ENCODE assay signal across 11 cellular contexts in the genomic region with DNA sequence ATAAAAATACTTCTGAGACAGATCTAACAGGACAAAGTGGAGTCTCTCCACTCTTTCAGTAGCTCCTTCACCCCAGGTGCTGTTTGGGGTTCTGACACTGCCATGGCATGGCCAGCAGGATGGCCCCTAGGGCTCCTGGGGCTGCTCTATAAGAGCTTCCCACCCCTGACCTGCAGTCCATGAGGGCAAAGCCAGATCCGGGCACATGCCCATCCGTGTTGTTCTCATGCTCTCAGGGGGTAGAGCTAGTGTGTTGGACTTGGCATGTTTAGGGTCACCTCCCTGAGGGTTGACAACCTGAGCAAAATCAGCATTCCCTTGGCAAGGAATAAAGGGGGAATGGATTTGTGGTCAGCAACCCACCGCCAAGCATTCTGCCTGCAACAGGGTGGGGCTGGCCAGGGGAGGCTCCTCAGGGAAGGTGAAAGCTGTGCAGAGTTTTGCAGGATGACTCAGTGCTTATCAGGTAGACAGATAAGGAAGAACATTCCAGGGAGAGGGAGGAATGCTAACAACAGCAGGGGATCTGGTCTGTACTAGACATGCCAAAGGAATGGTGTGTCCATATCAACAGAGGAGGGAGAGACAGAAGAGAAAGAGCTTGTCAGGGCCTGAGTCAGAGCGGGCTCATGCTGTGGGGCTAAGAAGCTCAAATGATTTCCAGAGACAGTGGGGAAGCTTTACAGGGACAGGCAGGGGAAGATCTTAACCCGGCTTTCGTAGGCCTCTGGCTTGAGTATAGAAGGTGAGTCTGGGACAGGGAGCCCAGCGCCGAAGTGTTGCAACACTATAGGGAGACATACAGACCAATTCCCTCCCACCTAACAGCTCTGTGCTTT. TPM values are rescaled to one million over a fixed set of nuclear protein-coding genes. Genes with fewer than 3 reads are reported as not detected.
A peak's percentile ranks its signal among the peaks of the same experiment; 100 is the strongest.
DNase-seq lines count a peak whose midpoint lies in the region; ATAC-seq, FAIRE-seq and TF ChIP-seq lines count a peak whose summit lies in the region.
"Not testable (repeated sequence)": the region's sequence is repeated elsewhere in the genome, so short reads cannot be mapped to it uniquely, and the experiment has no call there.
"Had no signal": no experiment of that assay in that cellular context is flagged by ENCODE, and none has a peak within 500 bp of the region (broad histone marks: within the 10 kb centered on the region; RNA-seq: fewer than 3 reads in every experiment).

No MANE protein-coding gene starts in this region.

- H3K9me3 ChIP-seq in HUES64 (ENCODE audit: insufficient read depth, low read depth, low read length); lung (ENCODE audit: control insufficient read depth in 2 of 2, insufficient read depth in 1 of 2, low read length in 1 of 2); smooth muscle cell (replicated peaks; ENCODE audit: low read depth): not testable (repeated sequence)

- H3K9ac ChIP-seq in HUES64 (ENCODE audit: low read depth, low read length); smooth muscle cell (ENCODE audit: low read depth): not testable (repeated sequence)

- not testable (repeated sequence) for H2AFZ ChIP-seq in smooth muscle cell (ENCODE audit: low read depth)

- H3K4me2 ChIP-seq in smooth muscle cell, result not testable (repeated sequence)

- not testable (repeated sequence) for H3K4me3 ChIP-seq in HUES64 (ENCODE audit: low read length); choroid plexus epithelial cell (ENCODE audit: low read depth, low read length); lung; smooth muscle cell

- peak; percentile 30 for DNase-seq in AG08396 (ENCODE audit: low spot score)
- peak; percentile 1 for DNase-seq in GM19239 (ENCODE audit: insufficient read length, low spot score)
- peak; percentile 36 for DNase-seq in SW480 (ENCODE audit: low spot score)
- peak; percentile 81 for DNase-seq in choroid plexus epithelial cell (ENCODE audit: low read depth)
- peak; percentile 18 for DNase-seq in left cardiac atrium
- DNase-seq in lung (ENCODE audit: low spot score); smooth muscle cell (lab: John Stamatoyannopoulos, UW; ENCODE audit: unreplicated experiment): not testable (repeated sequence)

- not testable (repeated sequence) for H3K79me2 ChIP-seq in smooth muscle cell (ENCODE audit: low read depth)

- H4K20me1 ChIP-seq in smooth muscle cell (ENCODE audit: low read depth), result not testable (repeated sequence)

- not testable (repeated sequence) for H3K36me3 ChIP-seq in HUES64 (ENCODE audit: insufficient read depth, low read length); lung (ENCODE audit: control insufficient read depth in 2 of 2, insufficient read depth in 2 of 2, low read length in 2 of 2); smooth muscle cell (ENCODE audit: low read depth)

- H3K4me1 ChIP-seq in HUES64 (ENCODE audit: insufficient read depth, low read length); lung (ENCODE audit: control insufficient read depth in 2 of 2, insufficient read depth in 2 of 2, low read length in 2 of 2); smooth muscle cell (ENCODE audit: low read depth): not testable (repeated sequence)

- peak; percentile 20 to 89 for ATAC-seq in left cardiac atrium
- ATAC-seq in lung (ENCODE audit: insufficient read depth, low FRiP score), result peak; percentile 66

- 43% methylated on average over 6 of the region's 8 CpGs for WGBS in HUES64
- 90 to 92% methylated on average over 8 of the region's 8 CpGs for WGBS in lung, 2 donors
- WGBS in smooth muscle cell (ENCODE audit: low lambda C conversion rate), result 18% methylated on average over 8 of the region's 8 CpGs

- not testable (repeated sequence) for H3F3A ChIP-seq in smooth muscle cell (ENCODE audit: low read depth)

- intact Hi-C loops in left cardiac atrium (cut with DNase I), result not testable (repeated sequence)

- H3K27ac ChIP-seq in HUES64 (ENCODE audit: low read depth, low read length), result peak overlapping the region; percentile 61; the same call in 1 of the 2 replicates
- H3K27ac ChIP-seq in lung (ENCODE audit: low read depth in 1 of 2, low read length in 1 of 2), result not testable (repeated sequence)
- H3K27ac ChIP-seq in smooth muscle cell (ENCODE audit: low read depth), result peak overlapping the region; percentile 81

- not testable (repeated sequence) for FAIRE-seq in GM19239 (lab: Jason Lieb, UNC)

- not testable (repeated sequence) for H3K27me3 ChIP-seq in HUES64 (ENCODE audit: insufficient read depth, low read length); lung (ENCODE audit: control insufficient read depth, insufficient read depth); smooth muscle cell (ENCODE audit: low read depth)

- not testable (repeated sequence) for TF ChIP-seq CTCF in choroid plexus epithelial cell (conservative IDR thresholded peaks at IDR 0.05; ENCODE audit: low read depth, low read length); lung (IDR thresholded peaks at IDR 0.05; ENCODE audit: control extremely low read depth, extremely low read depth); smooth muscle cell (IDR thresholded peaks at IDR 0.05; ENCODE audit: borderline replicate concordance, insufficient read depth, poor library complexity, severe bottlenecking)

RNA-seq across cellular contexts. Expression of gene ANXA8L1, which starts 21.1 kb away (rescaled TPM):
- 0.20 TPM for polyA plus RNA-seq in HUES64 (2013, experiment 1 of 2)
- not detected for polyA plus RNA-seq in HUES64 (2013, experiment 2 of 2)
- 1 to 10 TPM; 2.4 to 5.1 TPM for total RNA-seq in left cardiac atrium
- 10 to 100 TPM; 12.0 to 18.9 TPM for total RNA-seq in lung
- 10 to 100 TPM; 22.0 to 23.9 TPM for polyA plus RNA-seq in lung
- 50.3 and 81.1 TPM in 2 replicates for total RNA-seq in smooth muscle cell
- 11.5 and 64.4 TPM in 2 replicates for polyA plus RNA-seq in smooth muscle cell
- total RNA-seq: activated T-helper 2 cell treated with anti-CD3 and anti-CD28 coated beads, Interferon-gamma antibody, Interleukin-2, Interleukin-4, amounts not matched to agents 10 μg/mL and 5 μg/mL and 100 μg/mL, durations not matched to agents 14 hours and 24 hours and 36 hours; LHCN-M2; T-helper 17 cell had no signal
